Comparison of ENCODE assay signal across 28 cellular contexts in the genomic region with DNA sequence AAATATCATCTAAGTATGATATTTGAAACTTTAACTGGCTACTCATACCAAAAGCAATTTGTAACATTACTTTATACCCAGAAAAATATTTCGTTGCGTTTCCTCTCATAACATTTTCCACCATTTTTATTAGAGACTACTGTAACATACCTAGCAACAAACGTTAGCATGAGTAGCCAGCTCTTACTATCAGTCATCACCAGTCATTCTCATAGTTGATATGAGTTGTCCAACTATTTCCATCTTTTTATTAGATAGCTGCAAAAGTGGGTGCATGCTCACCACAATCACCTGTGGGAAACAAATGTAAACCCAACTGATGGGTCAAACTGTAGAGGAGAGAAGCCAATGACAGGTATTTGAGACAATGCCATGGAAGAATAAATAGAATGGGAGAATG.
DNase-seq lines count a peak whose midpoint lies in the region; ATAC-seq lines count a peak whose summit lies in the region.
"Had no signal": no experiment of that assay in that cellular context is flagged by ENCODE, and none has a peak within 500 bp of the region (broad histone marks: within the 10 kb centered on the region; RNA-seq: fewer than 3 reads in every experiment).

No MANE protein-coding gene starts in this region.

- no peaks in the 10 kb centered on the region for H3K27me3 Mint-ChIP-seq in stimulated activated naive CD8-positive, alpha-beta T cell treated with anti-CD3 and anti-CD28 coated beads, Interleukin-15, amount 100 ng/mL, for 72 hours
- H3K27me3 Mint-ChIP-seq: activated CD4-positive, alpha-beta memory T cell treated with anti-CD3 and anti-CD28 coated beads, Interleukin-2, amount 10 ng/mL, durations not matched to agents 7 days and 5 days; activated naive CD4-positive, alpha-beta T cell treated with anti-CD3 and anti-CD28 coated beads, Interleukin-2, amount 10 ng/mL, durations not matched to agents 7 days and 5 days; brain; CD4-positive, alpha-beta T cell had no signal

- no peak overlapping the region for H3K4me3 Mint-ChIP-seq in stimulated activated naive CD8-positive, alpha-beta T cell treated with anti-CD3 and anti-CD28 coated beads, Interleukin-15, amount 100 ng/mL, for 72 hours
- H3K4me3 Mint-ChIP-seq: activated CD4-positive, alpha-beta memory T cell treated with anti-CD3 and anti-CD28 coated beads, Interleukin-2, amount 10 ng/mL, durations not matched to agents 7 days and 5 days; activated naive CD4-positive, alpha-beta T cell treated with anti-CD3 and anti-CD28 coated beads, Interleukin-2, amount 10 ng/mL, durations not matched to agents 7 days and 5 days; brain; CD4-positive, alpha-beta T cell; nephron progenitor cell had no signal

- no peaks in the 10 kb centered on the region for H3K9me3 Mint-ChIP-seq in stimulated activated naive CD8-positive, alpha-beta T cell treated with anti-CD3 and anti-CD28 coated beads, Interleukin-15, amount 100 ng/mL, for 72 hours
- H3K9me3 Mint-ChIP-seq: activated CD4-positive, alpha-beta memory T cell treated with anti-CD3 and anti-CD28 coated beads, Interleukin-2, amount 10 ng/mL, durations not matched to agents 7 days and 5 days; activated naive CD4-positive, alpha-beta T cell treated with anti-CD3 and anti-CD28 coated beads, Interleukin-2, amount 10 ng/mL, durations not matched to agents 7 days and 5 days; brain; CD4-positive, alpha-beta T cell; nephron progenitor cell had no signal

- peak; percentile 46 for ATAC-seq in stimulated activated naive CD8-positive, alpha-beta T cell treated with anti-CD3 and anti-CD28 coated beads, Interleukin-15, amount 100 ng/mL, for 72 hours
- no peak for ATAC-seq in stimulated activated naive CD8-positive, alpha-beta T cell treated with anti-CD3 and anti-CD28 coated beads, Interleukin-15, Interleukin-2, amounts not matched to agents 100 U/mL and 50 U/mL, for 24 hours
- ATAC-seq in HG02642 (IDR thresholded peaks at IDR 0.05; ENCODE audit: poor library complexity, unreplicated experiment) (peak; percentile 51), HG03378 (IDR thresholded peaks at IDR 0.05; ENCODE audit: unreplicated experiment) (peak; percentile 57), HG03280 (IDR thresholded peaks at IDR 0.05; ENCODE audit: unreplicated experiment) (no peak), HG03025 (IDR thresholded peaks at IDR 0.05; ENCODE audit: low FRiP score, unreplicated experiment) (no peak), right cardiac atrium (no peak)
- ATAC-seq: left lobe of liver had no signal

- H3K4me1 Mint-ChIP-seq in stimulated activated naive CD8-positive, alpha-beta T cell treated with anti-CD3 and anti-CD28 coated beads, Interleukin-15, amount 100 ng/mL, for 72 hours, result peaks cover 20% of the 10 kb centered on the region
- H3K4me1 Mint-ChIP-seq: activated naive CD4-positive, alpha-beta T cell treated with anti-CD3 and anti-CD28 coated beads, Interleukin-2, amount 10 ng/mL, durations not matched to agents 7 days and 5 days had no signal

- H3K4me3 ChIP-seq in right cardiac atrium (ENCODE audit: low read length), result no peak overlapping the region
- H3K4me3 ChIP-seq: dorsolateral prefrontal cortex, esophagus muscularis mucosa, PC-9, thyroid gland had no signal

- H3K27ac ChIP-seq in right cardiac atrium (ENCODE audit: low read length), result no peak overlapping the region
- H3K27ac ChIP-seq: esophagus muscularis mucosa, PC-9, thyroid gland had no signal

- intact Hi-C loops in right cardiac atrium (cut with DNase I), result no loop called here

- no peak for DNase-seq in stimulated activated naive CD8-positive, alpha-beta T cell treated with anti-CD3 and anti-CD28 coated beads, Interleukin-15, amount 100 ng/mL, for 72 hours
- DNase-seq in stimulated activated naive CD8-positive, alpha-beta T cell treated with anti-CD3 and anti-CD28 coated beads, Interleukin-15, Interleukin-2, amounts not matched to agents 100 U/mL and 50 U/mL, for 24 hours, result no peak
- DNase-seq in stimulated activated CD4-positive, alpha-beta T cell treated with anti-CD3 and anti-CD28 coated beads, Interleukin-2, amount 100 ng/mL, for 48 hours, result no peak
- no peak for DNase-seq in right cardiac atrium
- DNase-seq: activated CD4-positive, alpha-beta memory T cell treated with anti-CD3 and anti-CD28 coated beads, Interleukin-2, amount 10 ng/mL, durations not matched to agents 7 days and 5 days; activated naive CD4-positive, alpha-beta T cell treated with anti-CD3 and anti-CD28 coated beads, Interleukin-2, amount 10 ng/mL, durations not matched to agents 7 days and 5 days; amniotic stem cell; CD4-positive, alpha-beta T cell; dorsolateral prefrontal cortex; EL; foreskin fibroblast; Kasumi-1; mesenchymal stem cell; NCI-H1417 treated with DMSO at 0.1 percent for 48 hours; NCI-H2029 treated with DMSO at 0.1 percent for 48 hours; NCI-H524 treated with DMSO at 0.1 percent for 48 hours; nephron progenitor cell; NK-92 treated with Interleukin-12 subunit alpha and Interleukin-12 subunit beta, amount 100 ng/mL, for 24 hours; PC-9; SK-N-SH; thyroid gland had no signal

- H3K27me3 ChIP-seq in right cardiac atrium (ENCODE audit: control insufficient read depth, insufficient read depth), result no peaks in the 10 kb centered on the region
- H3K27me3 ChIP-seq: dorsolateral prefrontal cortex, esophagus muscularis mucosa, thyroid gland had no signal

- WGBS in right cardiac atrium, result 90% methylated on average over 3 of the region's 3 CpGs

- no peaks in the 10 kb centered on the region for H3K9me3 ChIP-seq in right cardiac atrium (ENCODE audit: control insufficient read depth, low read length)
- H3K9me3 ChIP-seq: esophagus muscularis mucosa, SK-N-SH, thyroid gland had no signal

- H3K4me1 ChIP-seq in right cardiac atrium (ENCODE audit: control insufficient read depth, insufficient read depth, low read length), result peaks cover 4% of the 10 kb centered on the region

- H3K27ac Mint-ChIP-seq in stimulated activated naive CD8-positive, alpha-beta T cell treated with anti-CD3 and anti-CD28 coated beads, Interleukin-15, amount 100 ng/mL, for 72 hours, result no peak overlapping the region
- H3K27ac Mint-ChIP-seq: activated CD4-positive, alpha-beta memory T cell treated with anti-CD3 and anti-CD28 coated beads, Interleukin-2, amount 10 ng/mL, durations not matched to agents 7 days and 5 days; activated naive CD4-positive, alpha-beta T cell treated with anti-CD3 and anti-CD28 coated beads, Interleukin-2, amount 10 ng/mL, durations not matched to agents 7 days and 5 days; CD4-positive, alpha-beta T cell; nephron progenitor cell had no signal

Comparison
In these comparisons a context has a peak if more than half of its experiments do, and no peak if none do; other contexts are left out.
1. ATAC-seq: peak in stimulated activated naive CD8-positive, alpha-beta T cell treated with anti-CD3 and anti-CD28 coated beads, Interleukin-15, amount 100 ng/mL, for 72 hours (single experiment), HG02642 (single experiment) and HG03378 (single experiment); none in stimulated activated naive CD8-positive, alpha-beta T cell treated with anti-CD3 and anti-CD28 coated beads, Interleukin-15, Interleukin-2, amounts not matched to agents 100 U/mL and 50 U/mL, for 24 hours (single experiment), HG03280 (single experiment), HG03025 (single experiment) and right cardiac atrium (0 of 2).